ENCODE assay signal across 8 cellular contexts in the genomic region with DNA sequence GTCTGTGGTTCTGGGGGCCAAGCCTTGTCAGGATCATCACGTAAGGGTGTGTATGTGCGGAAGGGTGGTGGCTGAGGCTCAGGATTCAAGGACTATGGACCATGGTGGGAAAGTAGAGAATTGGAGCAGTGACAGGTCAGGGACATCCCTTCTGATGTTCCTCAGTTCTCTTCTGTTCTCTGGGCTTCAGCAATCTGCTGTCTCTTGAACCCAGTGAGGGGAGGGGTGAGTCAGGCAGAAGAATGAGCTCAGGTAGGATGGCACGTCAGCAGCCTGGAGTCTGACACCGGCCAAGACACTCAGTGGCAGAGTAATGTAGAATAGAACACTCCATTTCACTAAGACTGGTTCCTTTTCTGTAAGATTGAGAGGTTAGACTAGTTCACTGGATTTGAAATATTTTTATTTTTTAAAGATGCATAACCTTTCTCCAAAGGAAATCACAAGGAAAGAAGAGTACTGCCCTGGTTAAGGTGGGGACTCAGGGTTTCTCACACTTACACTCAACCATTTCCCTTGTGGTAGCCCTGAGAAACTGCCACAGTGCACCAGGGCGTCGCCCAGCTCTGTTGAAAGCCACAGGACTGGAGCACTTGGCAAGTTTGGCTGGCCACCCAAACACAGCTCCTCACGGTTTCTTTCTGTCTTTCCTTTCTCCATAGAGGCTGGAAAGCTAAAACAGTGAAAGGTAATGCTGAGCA. TPM values are rescaled to one million over a fixed set of nuclear protein-coding genes. Genes with fewer than 3 reads are reported as not detected.
DNase-seq lines count a peak whose midpoint lies in the region; TF ChIP-seq lines count a peak whose summit lies in the region.

No MANE protein-coding gene starts in this region.

- H3K27ac ChIP-seq in H9 (ENCODE audit: insufficient read length, low read depth, low read length) (no peak overlapping the region), SJCRH30 (peak overlapping the region; percentile 67), mesendoderm (ENCODE audit: low read depth, low read length) (peak overlapping the region; percentile 29)

- peak overlapping the region; percentile 24 for H2BK12ac ChIP-seq in H9 (ENCODE audit: insufficient read length, low read depth, low read length)

- H3K4me1 ChIP-seq in H9 (ENCODE audit: insufficient read depth, low read length) (no peaks in the 10 kb centered on the region), SJCRH30 (peaks cover 30% of the 10 kb centered on the region), mesendoderm (ENCODE audit: control insufficient read depth, low read depth, low read length) (peaks cover 4% of the 10 kb centered on the region)

- H3T11ph ChIP-seq in H9 (ENCODE audit: low read length), result no peak overlapping the region

- H4K20me1 ChIP-seq in H9 (ENCODE audit: control insufficient read depth, insufficient read depth, insufficient read length), result no peaks in the 10 kb centered on the region

- H3K4me3 ChIP-seq in SJCRH30 (no peak overlapping the region), mesendoderm (ENCODE audit: low read length) (no peak overlapping the region)

- H4K91ac ChIP-seq in H9 (ENCODE audit: insufficient read length, low read depth, low read length), result no peak overlapping the region

- intact Hi-C loops in CD14-positive monocyte (cut with micrococcal nuclease), result no loop called here
- intact Hi-C loops in MCF 10A (cut with micrococcal nuclease), result loop anchor here (5.0 kb wide), 1 partner anchor 40 kb away; no protein-coding TSS in a partner anchor

- POLR2A ChIA-PET in MCF 10A (lab: Yijun Ruan, JAX), result interaction anchor here (0.7 to 5.5 kb wide), 18 partner anchors 8 to 1229 kb away, joined by 3 to 65 read pairs (median 4); a partner anchor contains a TSS

- peaks cover 0 to 5% (median 0%) of the 10 kb centered on the region in 7 donors for H3K9me3 Mint-ChIP-seq in CD14-positive monocyte
- no peaks in the 10 kb centered on the region for H3K9me3 Mint-ChIP-seq in H9
- H3K9me3 Mint-ChIP-seq in MCF 10A (ENCODE audit: unreplicated experiment), result no peaks in the 10 kb centered on the region

- H3K4me1 Mint-ChIP-seq in CD14-positive monocyte, result peaks cover 71% of the 10 kb centered on the region
- peaks cover 18 to 19% of the 10 kb centered on the region in 2 experiments for H3K4me1 Mint-ChIP-seq in H9
- H3K4me1 Mint-ChIP-seq in MCF 10A (ENCODE audit: insufficient read depth, unreplicated experiment), result peaks cover 45% of the 10 kb centered on the region

- DNase-seq in CD14-positive monocyte (ENCODE audit: low spot score) (no peak), H9 (no peak), SJCRH30 (no peak), MCF 10A (ENCODE audit: unreplicated experiment) (peak; percentile 70), mesendoderm (peak; percentile 66), NCI-H526 treated with DMSO at 0.1 percent for 48 hours (lab: John Stamatoyannopoulos, UW) (no peak), DMS79 (lab: John Stamatoyannopoulos, UW) (no peak), GM20000 (ENCODE audit: low spot score) (no peak)

- H3K9me3 ChIP-seq in H9 (ENCODE audit: control insufficient read depth, low read depth, low read length) (no peaks in the 10 kb centered on the region), SJCRH30 (replicated peaks) (0 out of 2 replicates have a peak, but pooled peaks cover 3% of the 10 kb centered on the region)

- H3K27me3 Mint-ChIP-seq in CD14-positive monocyte (ENCODE audit: low read depth in 3 of 3) (peaks cover 0 to 10% (median 1%) of the 10 kb centered on the region in 3 donors), H9 (ENCODE audit: low read depth) (peaks cover 9% of the 10 kb centered on the region), MCF 10A (ENCODE audit: insufficient read depth, unreplicated experiment) (no peaks in the 10 kb centered on the region)

- CTCF ChIA-PET in MCF 10A (lab: Yijun Ruan, JAX), result interaction anchor here (0.5 to 8.6 kb wide), 36 partner anchors 8 to 1184 kb away, joined by 3 to 83 read pairs (median 4); a partner anchor contains a TSS

- H2BK120ac ChIP-seq in H9 (ENCODE audit: low read depth, low read length, poor library complexity, severe bottlenecking) (no peak overlapping the region), mesendoderm (ENCODE audit: low read depth, low read length) (no peak overlapping the region)

- H3K27me3 ChIP-seq in H9 (ENCODE audit: insufficient read depth, low read length) (no peaks in the 10 kb centered on the region), SJCRH30 (no peaks in the 10 kb centered on the region), mesendoderm (ENCODE audit: insufficient read depth, low read length, poor library complexity) (no peaks in the 10 kb centered on the region)

- H3K36me3 Mint-ChIP-seq in CD14-positive monocyte (no peaks in the 10 kb centered on the region), H9 (ENCODE audit: insufficient read depth in 1 of 3, low read depth in 3 of 3) (no peaks in the 10 kb centered on the region), MCF 10A (ENCODE audit: insufficient read depth, unreplicated experiment) (no peaks in the 10 kb centered on the region)

- no peak overlapping the region for H3K4me2 ChIP-seq in H9 (ENCODE audit: insufficient read depth, insufficient read length, low read length)
- no peak overlapping the region for H3K4me2 ChIP-seq in mesendoderm (ENCODE audit: low read length)

- H3K4ac ChIP-seq in H9 (ENCODE audit: low read depth, low read length), result no peak overlapping the region
- H3K4ac ChIP-seq in mesendoderm (ENCODE audit: low read depth, low read length), result peak overlapping the region; percentile 4

- TF ChIP-seq CTCF in CD14-positive monocyte (IDR thresholded peaks at IDR 0.05) (peak; percentile 22), H9 (conservative IDR thresholded peaks at IDR 0.05) (peak; percentile 30; the same call in 2 of the 3 replicates), MCF 10A (IDR thresholded peaks at IDR 0.05; ENCODE audit: unreplicated experiment) (peak; percentile 11), GM20000 (IDR thresholded peaks at IDR 0.05; ENCODE audit: extremely low read depth, missing control alignments) (no peak)

- H3K36me3 ChIP-seq in SJCRH30 (no peaks in the 10 kb centered on the region), mesendoderm (ENCODE audit: control insufficient read depth, insufficient read depth, low read length) (no peaks in the 10 kb centered on the region)

- H3K18ac ChIP-seq in H9 (ENCODE audit: insufficient read length, low read depth, low read length), result no peak overlapping the region
- peak overlapping the region; percentile 15 for H3K18ac ChIP-seq in mesendoderm (ENCODE audit: low read length)

- peak overlapping the region; percentile 9 to 48 for H3K4me3 Mint-ChIP-seq in CD14-positive monocyte
- no peak overlapping the region for H3K4me3 Mint-ChIP-seq in H9
- peak overlapping the region; percentile 8 for H3K4me3 Mint-ChIP-seq in MCF 10A (ENCODE audit: unreplicated experiment)

- no peak overlapping the region for H3K14ac ChIP-seq in H9 (ENCODE audit: insufficient read depth, low read length)

- H2BK15ac ChIP-seq in H9 (ENCODE audit: low read depth, low read length), result no peak overlapping the region
- H2BK15ac ChIP-seq in mesendoderm (replicated peaks; ENCODE audit: low read depth), result no peak overlapping the region

- no peak overlapping the region for H4K8ac ChIP-seq in H9 (replicated peaks; ENCODE audit: insufficient read length, low read depth, low read length)
- H4K8ac ChIP-seq in mesendoderm (ENCODE audit: low read depth, low read length), result no peak overlapping the region

- H3K9ac ChIP-seq in H9 (ENCODE audit: extremely low read depth, insufficient read length, low read length) (no peak overlapping the region), mesendoderm (ENCODE audit: low read length) (no peak overlapping the region)

- H3K79me1 ChIP-seq in H9 (ENCODE audit: insufficient read depth, low read depth, low read length, poor library complexity, severe bottlenecking) (no peaks in the 10 kb centered on the region), mesendoderm (ENCODE audit: low read length) (no peaks in the 10 kb centered on the region)

- H3K23me2 ChIP-seq in H9 (ENCODE audit: insufficient read length, low read depth, low read length, poor library complexity, severe bottlenecking), result no peaks in the 10 kb centered on the region

- H3K56ac ChIP-seq in H9 (ENCODE audit: insufficient read length, low read depth, low read length) (no peak overlapping the region), mesendoderm (ENCODE audit: low read length) (no peak overlapping the region)

- H2AK5ac ChIP-seq in H9 (ENCODE audit: insufficient read length, low read length) (no peak overlapping the region), mesendoderm (ENCODE audit: low read length) (no peak overlapping the region)

- BruUV-seq in MCF 10A (replicated peaks; lab: Mats Ljungman, UMichigan), result no TSS peak

- H2BK5ac ChIP-seq in H9 (ENCODE audit: insufficient read length, low read length) (no peak overlapping the region), mesendoderm (ENCODE audit: low read length) (peak overlapping the region; percentile 9)

- no peak overlapping the region for H4K5ac ChIP-seq in H9 (ENCODE audit: insufficient read length, low read depth, low read length)
- H4K5ac ChIP-seq in mesendoderm (ENCODE audit: low read length), result no peak overlapping the region

- WGBS in H9 (ENCODE audit: extremely low coverage, insufficient read length, low lambda C conversion rate), result no CpG with 5 or more reads among the region's 7 CpGs
- WGBS in mesendoderm (ENCODE audit: extremely low coverage, insufficient coverage, low lambda C conversion rate), result no CpG with 5 or more reads among the region's 7 CpGs

- no peak overlapping the region for H2BK20ac ChIP-seq in H9 (ENCODE audit: low read depth, low read length, poor library complexity, severe bottlenecking)

- H2AFZ ChIP-seq in H9 (ENCODE audit: low read length), result no peak overlapping the region

- H3K79me2 ChIP-seq in H9 (ENCODE audit: insufficient read depth, low read length), result no peaks in the 10 kb centered on the region
- no peaks in the 10 kb centered on the region for H3K79me2 ChIP-seq in mesendoderm (ENCODE audit: control insufficient read depth, insufficient read depth, low read length)

- H3K23ac ChIP-seq in H9 (ENCODE audit: insufficient read length, low read depth, low read length) (no peak overlapping the region), mesendoderm (ENCODE audit: low read length) (no peak overlapping the region)

- H3K27ac Mint-ChIP-seq in CD14-positive monocyte (peak overlapping the region; percentile 87 to 95 (median 92)), H9 (peak overlapping the region in 1 of 3 experiments; percentile 49; a peak in 1 of 7 replicates), MCF 10A (ENCODE audit: low read depth, unreplicated experiment) (peak overlapping the region; percentile 37)

RNA-seq across cellular contexts. Expression of a gene that starts 23.2 kb away (rescaled TPM):
- polyA plus RNA-seq in CD14-positive monocyte, result 10 to 100 TPM; 39.8 to 72.5 TPM
- total RNA-seq in H9 (2021) (4.7 and 6.0 TPM in 2 replicates), MCF 10A (2022) (151 and 154 TPM in 2 replicates)
- 5.9 and 7.8 TPM in 2 replicates for total RNA-seq in SJCRH30 (2014; rRNA removed; shearing (Covaris generic))
- polyA plus RNA-seq in mesendoderm (2013, experiment 1 of 2), result 6.5 TPM
- 7.2 TPM for polyA plus RNA-seq in mesendoderm (2013, experiment 2 of 2)

Comparison
In these comparisons a context has a peak if more than half of its experiments do, and no peak if none do; other contexts are left out.
1. DNase-seq: peak in MCF 10A (single experiment) and mesendoderm (single experiment); none in CD14-positive monocyte (single experiment), H9 (single experiment), SJCRH30 (0 of 2), NCI-H526 treated with DMSO at 0.1 percent for 48 hours (single experiment), DMS79 (single experiment) and GM20000 (single experiment).
2. H3K4me3 Mint-ChIP-seq: peak in CD14-positive monocyte (2 of 2) and MCF 10A (single experiment); none in H9 (0 of 2).
3. RNA of a gene that starts 23.2 kb away (total RNA-seq): 151 to 154 TPM in MCF 10A; 5.9 to 7.8 TPM in SJCRH30 and 4.7 to 6.0 TPM in H9; every median in the first group is over 10 times any median in the second.